8 cellular contexts compared by ENCODE assay signal in the genomic region with DNA sequence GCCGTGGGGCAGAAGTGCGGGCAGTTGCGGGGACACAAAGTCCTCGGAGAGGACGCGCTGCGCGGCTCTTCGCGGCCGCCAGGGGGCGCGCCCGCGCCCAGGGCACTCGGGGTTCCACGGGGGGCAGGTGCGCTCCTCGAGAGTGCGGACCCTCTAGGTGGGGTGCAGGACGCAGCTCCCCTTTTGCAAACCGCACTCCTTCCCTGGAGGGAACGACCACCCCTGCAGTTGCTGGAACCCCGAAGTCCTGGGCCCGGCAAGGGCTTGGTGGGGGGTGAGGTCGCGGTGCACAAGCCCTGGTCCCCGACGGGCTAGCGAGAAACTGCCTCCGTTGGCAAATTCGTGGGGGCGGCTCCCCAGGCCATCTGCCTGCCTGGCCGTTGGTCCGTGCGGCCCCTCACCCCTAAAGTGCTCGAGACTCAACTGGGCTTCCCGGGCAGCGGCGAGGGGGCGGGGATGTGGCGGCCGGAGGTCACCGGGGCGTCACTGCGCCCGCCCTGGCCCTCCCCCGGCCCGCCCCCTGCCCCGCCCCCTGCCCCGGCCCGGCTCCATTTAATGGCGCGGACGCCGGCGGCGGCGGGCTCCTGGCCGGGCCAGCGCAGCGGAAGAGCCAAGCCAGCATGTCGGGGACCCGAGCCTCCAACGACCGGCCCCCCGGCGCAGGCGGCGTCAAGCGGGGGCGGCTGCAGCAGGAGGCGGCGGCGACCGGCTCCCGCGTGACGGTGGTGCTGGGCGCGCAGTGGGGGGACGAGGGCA. TPM values are rescaled to one million over a fixed set of nuclear protein-coding genes. Genes with fewer than 3 reads are reported as not detected.
DNase-seq lines count a peak whose midpoint lies in the region; ATAC-seq and TF ChIP-seq lines count a peak whose summit lies in the region.

A gene (plus strand): TSS at position 579 of the 756 bp plus-strand sequence. CDS start 42 bp downstream, at position 621.

- H3K27me3 ChIP-seq in MM.1S (replicated peaks; ENCODE audit: insufficient read depth, low read length) (peaks cover 32% of the 10 kb centered on the region), dorsolateral prefrontal cortex (no peaks in the 10 kb centered on the region), lung (ENCODE audit: control insufficient read depth, insufficient read depth) (no peaks in the 10 kb centered on the region)

- no peaks in the 10 kb centered on the region for H3K79me2 ChIP-seq in MM.1S (ENCODE audit: low read length)

- no peaks in the 10 kb centered on the region for H3K9me2 ChIP-seq in MM.1S (replicated peaks; ENCODE audit: insufficient read depth, low read length)

- H3K27ac ChIP-seq in C4-2B (peak within 1 kb of the TSS; percentile 64), MM.1S (ENCODE audit: low read length) (no peak within 1 kb of the TSS), dorsolateral prefrontal cortex (peak within 1 kb of the TSS in 52 of 59 donors; percentile 1 to 86 (median 66)), lung (ENCODE audit: low read depth in 1 of 2, low read length in 1 of 2) (peak within 1 kb of the TSS; percentile 32 to 97)

- intact Hi-C loops in dorsolateral prefrontal cortex (cut with DNase I) = no loop called here

- WGBS in lung, 2 donors = 1% methylated on average over 50 to 82 of the region's 82 CpGs

- DNase-seq in MM.1S (peak; percentile 15), dorsolateral prefrontal cortex (peak in 4 of 10 donors; percentile 53 to 67 (median 57)), lung (ENCODE audit: low spot score) (peak; percentile 65), NCI-H187 treated with DMSO at 0.1 percent for 48 hours (lab: John Stamatoyannopoulos, UW) (no peak)
- peak; percentile 48 to 53 for DNase-seq in activated CD4-positive, alpha-beta T cell treated with anti-CD3 and anti-CD28 coated beads for 4 hours
- DNase-seq in stimulated activated CD8-positive, alpha-beta memory T cell treated with anti-CD3 and anti-CD28 coated beads, Interleukin-15, amount 100 ng/mL, for 1 hour (ENCODE audit: low read depth) = peak; percentile 14

- H3K4me1 ChIP-seq in MM.1S (ENCODE audit: low read length) (peaks cover 10% of the 10 kb centered on the region; the same call in 1 of the 2 replicates), lung (ENCODE audit: control insufficient read depth in 2 of 2, insufficient read depth in 2 of 2, low read length in 2 of 2) (peaks cover 5 to 10% of the 10 kb centered on the region in 2 donors)

- peak within 1 kb of the TSS; percentile 78; the same call in 1 of the 2 replicates for H2AFZ ChIP-seq in MM.1S (ENCODE audit: low read length)

- ATAC-seq in GM19395 (IDR thresholded peaks at IDR 0.05; ENCODE audit: unreplicated experiment) (peak; percentile 69), lung (ENCODE audit: insufficient read depth, low FRiP score) (peak; percentile 83)

- peak within 1 kb of the TSS; percentile 63; the same call in 1 of the 2 replicates for H3K4me2 ChIP-seq in MM.1S (ENCODE audit: low read depth, low read length)

- H3K9me3 ChIP-seq in MM.1S (replicated peaks; ENCODE audit: insufficient read depth, low read length) (no peaks in the 10 kb centered on the region), lung (ENCODE audit: control insufficient read depth in 2 of 2, insufficient read depth in 1 of 2, low read length in 1 of 2) (no peaks in the 10 kb centered on the region)

- H4K20me1 ChIP-seq in MM.1S (ENCODE audit: insufficient read depth, low read length) = no peaks in the 10 kb centered on the region

- no peak within 1 kb of the TSS for H3K9ac ChIP-seq in MM.1S (ENCODE audit: low read length)

- TF ChIP-seq CTCF in C4-2B (conservative IDR thresholded peaks at IDR 0.05) (peak; percentile 100), MM.1S (IDR thresholded peaks at IDR 0.05; ENCODE audit: low read length) (peak; percentile 65), dorsolateral prefrontal cortex (IDR thresholded peaks at IDR 0.05 in 54 of 56, conservative IDR thresholded peaks at IDR 0.05 in 2 of 56; ENCODE audit: low read depth in 1 of 56, partially characterized antibody in 56 of 56) (peak; percentile 42 to 94 (median 80)), lung (IDR thresholded peaks at IDR 0.05; ENCODE audit: control extremely low read depth, extremely low read depth) (peak; percentile 58)

- no peaks in the 10 kb centered on the region for H3F3A ChIP-seq in MM.1S (ENCODE audit: insufficient read depth, low read length)

- peak within 1 kb of the TSS; percentile 71 for H3K4me3 ChIP-seq in MM.1S (ENCODE audit: low read length)
- H3K4me3 ChIP-seq in dorsolateral prefrontal cortex = peak within 1 kb of the TSS; percentile 45 to 82 (median 68)
- peak within 1 kb of the TSS; percentile 59 for H3K4me3 ChIP-seq in lung

- H3K36me3 ChIP-seq in MM.1S (replicated peaks; ENCODE audit: insufficient read depth, low read length) = no peaks in the 10 kb centered on the region
- peaks cover 0 to 14% of the 10 kb centered on the region in 2 donors for H3K36me3 ChIP-seq in lung (ENCODE audit: control insufficient read depth in 2 of 2, insufficient read depth in 2 of 2, low read length in 2 of 2)

RNA-seq across cellular contexts. Expression of the gene that starts here (rescaled TPM):
- total RNA-seq in dorsolateral prefrontal cortex = 10 to 100 TPM in 62 of 120 experiments, 1 to 10 TPM in 58; 4.2 to 28.9 (median 10.3) TPM
- total RNA-seq in lung = 1 to 10 TPM; 8.0 to 9.3 TPM
- polyA plus RNA-seq in lung = 1 to 10 TPM; 5.3 to 6.1 TPM
